Comparison of ENCODE assay signal across 14 cellular contexts in genomic region chr6:20572940-20573339, GRCh38. TPM values are rescaled to one million over a fixed set of nuclear protein-coding genes. Genes with fewer than 3 reads are reported as not detected.
DNase-seq lines count a peak whose midpoint lies in the region; FAIRE-seq and TF ChIP-seq lines count a peak whose summit lies in the region.
"Had no signal": no experiment of that assay in that cellular context is flagged by ENCODE, and none has a peak within 500 bp of the region (broad histone marks: within the 10 kb centered on the region; RNA-seq: fewer than 3 reads in every experiment).

No MANE protein-coding gene starts in this region.

- H2AFZ ChIP-seq in GM23248: 0 out of 2 replicates have a peak overlapping the region, but pooled peaks have one; percentile 10

- no peak overlapping the region for H3K4me3 ChIP-seq in GM23248
- H3K4me3 ChIP-seq in NB4 (ENCODE audit: low read depth, low read length): no peak overlapping the region
- H3K4me3 ChIP-seq: thyroid gland had no signal

- H3K79me2 ChIP-seq in GM23248 (ENCODE audit: insufficient read depth): no peaks in the 10 kb centered on the region

- H3K4me1 ChIP-seq in GM23248 (ENCODE audit: insufficient read depth): peaks cover 11% of the 10 kb centered on the region

- 74% methylated on average over 1 of the region's 1 CpG for WGBS in GM23248 (ENCODE audit: low coverage in 1 of 2, low lambda C conversion rate in 2 of 2, missing lambda C conversion rate in 2 of 2), 2 experiments

- H3K9me3 ChIP-seq in GM23248 (ENCODE audit: low read depth): no peaks in the 10 kb centered on the region
- H3K9me3 ChIP-seq: thyroid gland had no signal

- no peaks in the 10 kb centered on the region for H3F3A ChIP-seq in GM23248 (ENCODE audit: insufficient read depth)

- DNase-seq in GM23248 (peak; percentile 80), NB4 (ENCODE audit: low read depth) (peak; percentile 74), dermis blood vessel endothelial cell (peak; percentile 70), myocyte (ENCODE audit: low read depth) (peak; percentile 24), NCI-H1436 (lab: John Stamatoyannopoulos, UW) (no peak), iPS-NIHi11 (ENCODE audit: low spot score) (no peak), D721Med (ENCODE audit: insufficient read length, low spot score) (no peak)
- DNase-seq: activated T-cell treated with anti-CD3 and anti-CD28 coated beads, Interleukin-2, amount 50 U/mL, for 72 hours; DMS79 treated with DMSO at 0.1 percent for 48 hours; H9; head of caudate nucleus; RPMI8226; thyroid gland; WERI-Rb-1 had no signal

- H3K9ac ChIP-seq in GM23248: no peak overlapping the region

- no peaks in the 10 kb centered on the region for H4K20me1 ChIP-seq in GM23248 (ENCODE audit: insufficient read depth)

- H3K4me2 ChIP-seq in GM23248 (ENCODE audit: unreplicated experiment): peak overlapping the region; percentile 16

- TF ChIP-seq CTCF in NB4 (IDR thresholded peaks at IDR 0.05; ENCODE audit: low read depth, low read length): no peak
- no peak for TF ChIP-seq CTCF in D721Med (IDR thresholded peaks at IDR 0.05; ENCODE audit: insufficient read depth, missing control alignments)

- H3K9me2 ChIP-seq in GM23248 (ENCODE audit: insufficient read depth): no peaks in the 10 kb centered on the region

- H3K27ac ChIP-seq in GM23248: no peak overlapping the region
- H3K27ac ChIP-seq: WERI-Rb-1 had no signal

- no peak for TF ChIP-seq POLR2A in NB4 (IDR thresholded peaks at IDR 0.05; ENCODE audit: extremely low read depth, insufficient read length)

- no peak for FAIRE-seq in D721Med (lab: Jason Lieb, UNC)

- no peaks in the 10 kb centered on the region for H3K27me3 ChIP-seq in GM23248 (replicated peaks; ENCODE audit: insufficient read depth)
- H3K27me3 ChIP-seq: thyroid gland had no signal

- in situ Hi-C loops in GM23248 (cut with MboI): loop anchor here (25.0 kb wide), 1 partner anchor 1564 kb away; no protein-coding TSS in a partner anchor

- peaks cover 5% of the 10 kb centered on the region; the same call in 1 of the 2 replicates for H3K36me3 ChIP-seq in GM23248 (ENCODE audit: low read depth)
- H3K36me3 ChIP-seq: thyroid gland had no signal

RNA-seq across cellular contexts. Expression of gene CDKAL1, which starts 38.7 kb away (rescaled TPM):
- 10.8 and 14.8 TPM in 2 replicates for total RNA-seq in GM23248 (2014; rRNA removed; shearing (Covaris generic))
- polyA plus RNA-seq in GM23248 (2016; fragmentation: Nextera tagmentation; extraction: Ambion mirVana): 7.5 and 8.4 TPM in 2 replicates
- total RNA-seq in dermis blood vessel endothelial cell: 24.9 and 28.1 TPM in 2 replicates
- total RNA-seq in myocyte: 11.8 and 17.5 TPM in 2 replicates
- 5.1 TPM for polyA plus RNA-seq in myocyte (2012)

Comparison
In these comparisons a context has a peak if more than half of its experiments do, and no peak if none do; other contexts are left out.
1. DNase-seq: peak in GM23248 (single experiment), NB4 (single experiment), dermis blood vessel endothelial cell (single experiment) and myocyte (single experiment); none in NCI-H1436 (single experiment), iPS-NIHi11 (single experiment) and D721Med (single experiment).